13 cellular contexts compared by ENCODE assay signal in genomic region chr17:58341861-58342475, GRCh38. TPM values are rescaled to one million over a fixed set of nuclear protein-coding genes. Genes with fewer than 3 reads are reported as not detected.
DNase-seq lines count a peak whose midpoint lies in the region; ATAC-seq and TF ChIP-seq lines count a peak whose summit lies in the region.
"Had no signal": no experiment of that assay in that cellular context is flagged by ENCODE, and none has a peak within 500 bp of the region (broad histone marks: within the 10 kb centered on the region; RNA-seq: fewer than 3 reads in every experiment).

No MANE protein-coding gene starts in this region.

- no peak for DNase-seq in activated naive CD4-positive, alpha-beta T cell treated with anti-CD3 and anti-CD28 coated beads, Interleukin-2, amount 10 ng/mL, durations not matched to agents 7 days and 5 days
- no peak for DNase-seq in activated naive CD4-positive, alpha-beta T cell (lab: John Stamatoyannopoulos, UW)
- DNase-seq in Peyer's patch, result peak in 1 of 3 donors; percentile 45
- DNase-seq in colonic mucosa, result no peak
- no peak for DNase-seq in NCI-H2107 treated with DMSO at 0.1 percent for 48 hours (lab: John Stamatoyannopoulos, UW; ENCODE audit: unreplicated experiment)
- DNase-seq: adrenal gland, dermis blood vessel endothelial cell, mesenchymal stem cell, NCI-H1930 had no signal

- H3K4me3 Mint-ChIP-seq in activated naive CD4-positive, alpha-beta T cell treated with anti-CD3 and anti-CD28 coated beads, Interleukin-2, amount 10 ng/mL, durations not matched to agents 7 days and 5 days, result peak overlapping the region; percentile 99
- H3K4me3 Mint-ChIP-seq in stimulated activated naive CD8-positive, alpha-beta T cell treated with anti-CD3 and anti-CD28 coated beads, Interleukin-15, Interleukin-2, amounts not matched to agents 100 ng/mL and 50 ng/mL, for 24 hours, result peak overlapping the region; percentile 92

- H3K9me3 Mint-ChIP-seq in activated naive CD4-positive, alpha-beta T cell treated with anti-CD3 and anti-CD28 coated beads, Interleukin-2, amount 10 ng/mL, durations not matched to agents 7 days and 5 days, result no peaks in the 10 kb centered on the region
- H3K9me3 Mint-ChIP-seq in stimulated activated naive CD8-positive, alpha-beta T cell treated with anti-CD3 and anti-CD28 coated beads, Interleukin-15, Interleukin-2, amounts not matched to agents 100 ng/mL and 50 ng/mL, for 24 hours, result no peaks in the 10 kb centered on the region

- TF ChIP-seq CTCF in Peyer's patch (IDR thresholded peaks at IDR 0.05) (no peak), colonic mucosa (IDR thresholded peaks at IDR 0.05) (no peak)

- peaks cover 67% of the 10 kb centered on the region for H3K4me1 Mint-ChIP-seq in activated naive CD4-positive, alpha-beta T cell treated with anti-CD3 and anti-CD28 coated beads, Interleukin-2, amount 10 ng/mL, durations not matched to agents 7 days and 5 days
- peaks cover 79% of the 10 kb centered on the region for H3K4me1 Mint-ChIP-seq in stimulated activated naive CD8-positive, alpha-beta T cell treated with anti-CD3 and anti-CD28 coated beads, Interleukin-15, Interleukin-2, amounts not matched to agents 100 ng/mL and 50 ng/mL, for 24 hours (ENCODE audit: low read depth)

- CTCF ChIA-PET in activated naive CD4-positive, alpha-beta T cell treated with anti-CD3 and anti-CD28 coated beads, Interleukin-2, amount 10 ng/mL, durations not matched to agents 7 days and 5 days (lab: Charles Lee), result interaction anchor here (1.2 to 6.5 kb wide), 5 partner anchors 7 to 75 kb away, joined by 3 to 114 read pairs (median 8); partner anchors contain the start of genes RNF43, SUPT4H1 and TSPOAP1

- peak overlapping the region in 1 of 2 donors; percentile 35 for H3K9ac ChIP-seq in colonic mucosa (ENCODE audit: low read depth in 2 of 2, low read length in 2 of 2)

- H3K36me3 Mint-ChIP-seq in activated naive CD4-positive, alpha-beta T cell treated with anti-CD3 and anti-CD28 coated beads, Interleukin-2, amount 10 ng/mL, durations not matched to agents 7 days and 5 days, result peaks cover 70% of the 10 kb centered on the region
- peaks cover 72% of the 10 kb centered on the region for H3K36me3 Mint-ChIP-seq in stimulated activated naive CD8-positive, alpha-beta T cell treated with anti-CD3 and anti-CD28 coated beads, Interleukin-15, Interleukin-2, amounts not matched to agents 100 ng/mL and 50 ng/mL, for 24 hours (ENCODE audit: low read depth)

- H3K36me3 ChIP-seq in Peyer's patch (peaks cover 0 to 35% (median 0%) of the 10 kb centered on the region in 3 donors), colonic mucosa (no peaks in the 10 kb centered on the region)

- H3K4me3 ChIP-seq in Peyer's patch (no peak overlapping the region), colonic mucosa (no peak overlapping the region)
- H3K4me3 ChIP-seq: adrenal gland had no signal

- H3K27me3 ChIP-seq in Peyer's patch (no peaks in the 10 kb centered on the region), colonic mucosa (no peaks in the 10 kb centered on the region)
- H3K27me3 ChIP-seq: adrenal gland had no signal

- no peak for TF ChIP-seq POLR2A in Peyer's patch (IDR thresholded peaks at IDR 0.05)

- no peaks in the 10 kb centered on the region for H3K27me3 Mint-ChIP-seq in activated naive CD4-positive, alpha-beta T cell treated with anti-CD3 and anti-CD28 coated beads, Interleukin-2, amount 10 ng/mL, durations not matched to agents 7 days and 5 days
- H3K27me3 Mint-ChIP-seq in stimulated activated naive CD8-positive, alpha-beta T cell treated with anti-CD3 and anti-CD28 coated beads, Interleukin-15, Interleukin-2, amounts not matched to agents 100 ng/mL and 50 ng/mL, for 24 hours, result no peaks in the 10 kb centered on the region

- H3K27ac ChIP-seq in Peyer's patch (peak overlapping the region; percentile 23 to 97 (median 68)), colonic mucosa (peak overlapping the region; percentile 44)
- H3K27ac ChIP-seq: adrenal gland had no signal

- H3K27ac Mint-ChIP-seq in activated naive CD4-positive, alpha-beta T cell treated with anti-CD3 and anti-CD28 coated beads, Interleukin-2, amount 10 ng/mL, durations not matched to agents 7 days and 5 days, result peak overlapping the region; percentile 99
- H3K27ac Mint-ChIP-seq in stimulated activated naive CD8-positive, alpha-beta T cell treated with anti-CD3 and anti-CD28 coated beads, Interleukin-15, Interleukin-2, amounts not matched to agents 100 ng/mL and 50 ng/mL, for 24 hours, result peak overlapping the region; percentile 99

- intact Hi-C loops in colonic mucosa (cut with DNase I), result no loop called here

- H3K4me1 ChIP-seq in Peyer's patch (peaks cover 0 to 51% (median 33%) of the 10 kb centered on the region in 4 donors), colonic mucosa (no peaks in the 10 kb centered on the region)

- no peaks in the 10 kb centered on the region for H3K9me3 ChIP-seq in Peyer's patch
- H3K9me3 ChIP-seq in colonic mucosa, result no peaks in the 10 kb centered on the region
- H3K9me3 ChIP-seq: adrenal gland had no signal

- ATAC-seq in HG03521 (IDR thresholded peaks at IDR 0.05; ENCODE audit: unreplicated experiment) (no peak), HG03139 (IDR thresholded peaks at IDR 0.05; ENCODE audit: unreplicated experiment) (no peak)

RNA-seq across cellular contexts. Expression of gene SUPT4H1, which starts 10.0 kb away (rescaled TPM):
- total RNA-seq in Peyer's patch, result 10 to 100 TPM; 31.9 to 56.1 (median 47.9) TPM
- 10 to 100 TPM; 68.7 to 75.3 TPM for total RNA-seq in colonic mucosa

RNA-seq across cellular contexts. Expression of gene TSPOAP1, which starts 13.4 kb away (rescaled TPM):
- 10 to 100 TPM in 2 of 4 donors, 1 to 10 TPM in 2; 9.1 to 11.9 (median 10.4) TPM for total RNA-seq in Peyer's patch
- total RNA-seq in colonic mucosa, result 1 to 10 TPM; 3.7 to 5.4 TPM
- total RNA-seq: H4 had no signal
